Comparison of ENCODE assay signal across 8 cellular contexts in genomic region chr1:205286335-205286950, GRCh38. TPM values are rescaled to one million over a fixed set of nuclear protein-coding genes. Genes with fewer than 3 reads are reported as not detected.
DNase-seq lines count a peak whose midpoint lies in the region; ATAC-seq and TF ChIP-seq lines count a peak whose summit lies in the region.

No MANE protein-coding gene starts in this region.

- no peak overlapping the region for H3K4me3 ChIP-seq in HEK293 (ENCODE audit: low read depth, low read length)
- no peak overlapping the region for H3K4me3 ChIP-seq in coronary artery

- ATAC-seq in HG03108 (IDR thresholded peaks at IDR 0.05; ENCODE audit: unreplicated experiment), result no peak

- peaks cover 12% of the 10 kb centered on the region for H3K36me3 Mint-ChIP-seq in MCF 10A (ENCODE audit: insufficient read depth, unreplicated experiment)

- intact Hi-C loops in MCF 10A (cut with micrococcal nuclease), result no loop called here

- H3K9me3 ChIP-seq in HEK293 (ENCODE audit: control insufficient read depth, insufficient read depth, low read depth, low read length), result no peaks in the 10 kb centered on the region

- CTCF ChIA-PET in HEK293 (lab: Yijun Ruan, JAX), result interaction anchor here (0.7 to 3.2 kb wide), 4 partner anchors 13 to 62 kb away, joined by 3 to 30 read pairs (median 6); no protein-coding TSS in a partner anchor
- CTCF ChIA-PET in MCF 10A (lab: Yijun Ruan, JAX), result interaction anchor here (0.6 to 22.3 kb wide), 6 partner anchors 7 to 67 kb away, joined by 3 to 1857 read pairs (median 6); partner anchors contain the start of gene NUAK2

- TF ChIP-seq CTCF in HEK293 (tag by site-specific recombination; IDR thresholded peaks at IDR 0.05) (no peak), MCF 10A (IDR thresholded peaks at IDR 0.05; ENCODE audit: unreplicated experiment) (no peak), coronary artery (IDR thresholded peaks at IDR 0.05) (no peak)

- POLR2A ChIA-PET in HEK293 (lab: Yijun Ruan, JAX), result interaction anchor here (2.3 to 2.5 kb wide), 2 partner anchors 9 to 12 kb away, joined by 9 to 23 read pairs; no protein-coding TSS in a partner anchor
- POLR2A ChIA-PET in MCF 10A (lab: Yijun Ruan, JAX), result interaction anchor here (0.6 to 11.9 kb wide), 8 partner anchors 9 to 164 kb away, joined by 3 to 335 read pairs (median 3); partner anchors contain the start of genes NUAK2 and RBBP5

- H3K27ac ChIP-seq in HEK293 (ENCODE audit: extremely low read depth, low read depth, low read length), result no peak overlapping the region
- H3K27ac ChIP-seq in coronary artery, result no peak overlapping the region

- H3K9me3 Mint-ChIP-seq in MCF 10A (ENCODE audit: unreplicated experiment), result no peaks in the 10 kb centered on the region

- H3K4me3 Mint-ChIP-seq in MCF 10A (ENCODE audit: unreplicated experiment), result peak overlapping the region; percentile 24

- no peaks in the 10 kb centered on the region for H3K36me3 ChIP-seq in HEK293 (ENCODE audit: control insufficient read depth in 2 of 2, insufficient read depth in 1 of 2, low read length in 2 of 2)

- DNase-seq in CD1c-positive myeloid dendritic cell (ENCODE audit: extremely low spot score) (peak; percentile 31), T-helper 1 cell (peak; percentile 43 to 90 (median 63)), MCF 10A (ENCODE audit: unreplicated experiment) (no peak), NCI-H2171 (lab: John Stamatoyannopoulos, UW) (no peak), coronary artery (ENCODE audit: low spot score) (no peak)
- peak; percentile 58 to 61 for DNase-seq in stimulated activated CD4-positive, alpha-beta T cell treated with anti-CD3 and anti-CD28 coated beads, Interleukin-4, amount 100 ng/mL, for 48 hours (ENCODE audit: low read depth in 2 of 2)

- peak overlapping the region; percentile 58 for H3K27ac Mint-ChIP-seq in MCF 10A (ENCODE audit: low read depth, unreplicated experiment)

- H3K4me1 ChIP-seq in HEK293 (ENCODE audit: control insufficient read depth, insufficient read depth, low read length), result no peaks in the 10 kb centered on the region

- no peaks in the 10 kb centered on the region for H3K27me3 Mint-ChIP-seq in MCF 10A (ENCODE audit: insufficient read depth, unreplicated experiment)

- H3K4me1 Mint-ChIP-seq in MCF 10A (ENCODE audit: insufficient read depth, unreplicated experiment), result peaks cover 65% of the 10 kb centered on the region

- no TSS peak for BruUV-seq in MCF 10A (replicated peaks; lab: Mats Ljungman, UMichigan)

TF ChIP-seq in HEK293, 187 proteins besides CTCF, POLR2A, EP300 and RAD21:
- TF ChIP-seq ZNF426 (tag by site-specific recombination; IDR thresholded peaks at IDR 0.05), result no peak
- peak; percentile 75; the same call in 1 of the 2 replicates for TF ChIP-seq ZNF768 (tag by site-specific recombination; IDR thresholded peaks at IDR 0.05)

RNA-seq across cellular contexts. Expression of gene NUAK2, which starts 35.1 kb away (rescaled TPM):
- total RNA-seq in MCF 10A (2022), result 2.8 and 6.0 TPM in 2 replicates

RNA-seq across cellular contexts. Expression of gene TMCC2, which starts 58.7 kb away (rescaled TPM):
- 0.54 and 0.79 TPM in 2 replicates for total RNA-seq in MCF 10A (2022)

Comparison
In these comparisons a context has a peak if more than half of its experiments do, and no peak if none do; other contexts are left out.
1. DNase-seq: peak in CD1c-positive myeloid dendritic cell (single experiment), T-helper 1 cell (5 of 5) and stimulated activated CD4-positive, alpha-beta T cell treated with anti-CD3 and anti-CD28 coated beads, Interleukin-4, amount 100 ng/mL, for 48 hours (2 of 2); none in MCF 10A (single experiment), NCI-H2171 (single experiment) and coronary artery (single experiment).